ENCODE assay signal across 8 cellular contexts in the genomic region with DNA sequence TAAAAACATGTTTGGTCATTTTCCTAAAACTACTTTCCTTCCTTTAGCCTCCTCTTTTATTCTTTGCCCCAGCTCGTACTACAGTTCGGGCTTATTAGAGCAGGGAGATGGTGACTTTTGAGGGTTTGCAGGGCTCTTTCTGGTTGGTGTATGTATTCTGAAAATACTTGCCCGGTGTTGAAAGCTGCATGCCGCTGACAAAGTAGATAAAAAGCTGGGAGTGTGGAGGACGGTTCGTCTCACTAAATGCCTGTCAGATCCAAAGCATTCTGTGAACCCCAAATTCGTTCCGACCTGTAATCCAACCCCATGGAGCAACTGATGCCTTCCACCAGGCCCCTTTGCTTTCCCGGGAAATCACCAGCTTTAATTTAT. TPM values are rescaled to one million over a fixed set of nuclear protein-coding genes. Genes with fewer than 3 reads are reported as not detected.
DNase-seq lines count a peak whose midpoint lies in the region; ATAC-seq and TF ChIP-seq lines count a peak whose summit lies in the region.

No MANE protein-coding gene starts in this region.

- H3K4me3 ChIP-seq in iPS-18c (ENCODE audit: insufficient read depth, low read depth, low read length) (peak overlapping the region; percentile 71; the same call in 1 of the 2 replicates), stomach smooth muscle (ENCODE audit: low read length in 2 of 2) (peak overlapping the region; percentile 80 to 84)

- H3K36me3 Mint-ChIP-seq in activated CD8-positive, alpha-beta T cell treated with anti-CD3 and anti-CD28 coated beads, Interleukin-2, amount 10 ng/mL, durations not matched to agents 7 days and 5 days (ENCODE audit: low read depth), result peaks cover 8% of the 10 kb centered on the region

- H3K9me3 ChIP-seq in iPS-18c (ENCODE audit: control insufficient read depth, insufficient read depth, low read length), result no peaks in the 10 kb centered on the region
- no peaks in the 10 kb centered on the region for H3K9me3 ChIP-seq in stomach smooth muscle (ENCODE audit: control insufficient read depth in 2 of 2, low read length in 2 of 2)

- H3K9ac ChIP-seq in stomach smooth muscle (ENCODE audit: low read length in 2 of 2), result peak overlapping the region; percentile 81 to 86

- peaks cover 9% of the 10 kb centered on the region for H3K9me3 Mint-ChIP-seq in activated CD8-positive, alpha-beta T cell treated with anti-CD3 and anti-CD28 coated beads, Interleukin-2, amount 10 ng/mL, durations not matched to agents 7 days and 5 days (ENCODE audit: insufficient read depth)

- peak overlapping the region; percentile 51 for H3K4me3 Mint-ChIP-seq in activated CD8-positive, alpha-beta T cell treated with anti-CD3 and anti-CD28 coated beads, Interleukin-2, amount 10 ng/mL, durations not matched to agents 7 days and 5 days

- H3K27ac Mint-ChIP-seq in activated CD8-positive, alpha-beta T cell treated with anti-CD3 and anti-CD28 coated beads, Interleukin-2, amount 10 ng/mL, durations not matched to agents 7 days and 5 days, result no peak overlapping the region

- no peaks in the 10 kb centered on the region for H3K36me3 ChIP-seq in stomach smooth muscle (ENCODE audit: control insufficient read depth in 2 of 2, insufficient read depth in 2 of 2, low read length in 2 of 2)

- H3K27ac ChIP-seq in stomach smooth muscle (ENCODE audit: low read length), result peak overlapping the region; percentile 87

- peaks cover 36% of the 10 kb centered on the region for H3K4me1 Mint-ChIP-seq in activated CD8-positive, alpha-beta T cell treated with anti-CD3 and anti-CD28 coated beads, Interleukin-2, amount 10 ng/mL, durations not matched to agents 7 days and 5 days (ENCODE audit: low read depth)

- peaks cover 13% of the 10 kb centered on the region for H3K4me1 ChIP-seq in stomach smooth muscle (ENCODE audit: control insufficient read depth, insufficient read depth, low read length)

- CTCF ChIA-PET in activated CD8-positive, alpha-beta T cell treated with anti-CD3 and anti-CD28 coated beads, Interleukin-2, amount 10 ng/mL, durations not matched to agents 7 days and 5 days (lab: Charles Lee), result interaction anchor here (0.8 to 0.9 kb wide), 2 partner anchors 15 to 35 kb away, joined by 3 read pairs; no protein-coding TSS in a partner anchor

- ATAC-seq in activated CD8-positive, alpha-beta T cell treated with anti-CD3 and anti-CD28 coated beads, Interleukin-2, amount 10 ng/mL, durations not matched to agents 7 days and 5 days, result no peak
- no peak for ATAC-seq in HG03571 (IDR thresholded peaks at IDR 0.05; ENCODE audit: unreplicated experiment)
- no peak for ATAC-seq in GM18505 (IDR thresholded peaks at IDR 0.05; ENCODE audit: unreplicated experiment)

- TF ChIP-seq POLR2A in GM18505 (IDR thresholded peaks at IDR 0.05; ENCODE audit: borderline replicate concordance, extremely low read depth, insufficient read depth, insufficient read length), result no peak

- POLR2A ChIA-PET in activated CD8-positive, alpha-beta T cell treated with anti-CD3 and anti-CD28 coated beads, Interleukin-2, amount 10 ng/mL, durations not matched to agents 7 days and 5 days (lab: Charles Lee), result no interaction called here

- DNase-seq in NCI-H82 (lab: John Stamatoyannopoulos, UW) (peak; percentile 25), NCI-H82 treated with DMSO at 0.1 percent for 48 hours (lab: John Stamatoyannopoulos, UW; ENCODE audit: unreplicated experiment) (no peak), NCI-H1048 (lab: John Stamatoyannopoulos, UW) (no peak)
- no peak for DNase-seq in activated CD8-positive, alpha-beta T cell treated with anti-CD3 and anti-CD28 coated beads, Interleukin-2, amount 10 ng/mL, durations not matched to agents 7 days and 5 days

- peaks cover 53% of the 10 kb centered on the region for H3K27me3 Mint-ChIP-seq in activated CD8-positive, alpha-beta T cell treated with anti-CD3 and anti-CD28 coated beads, Interleukin-2, amount 10 ng/mL, durations not matched to agents 7 days and 5 days (ENCODE audit: low read depth)

- no peaks in the 10 kb centered on the region for H3K27me3 ChIP-seq in stomach smooth muscle (ENCODE audit: control insufficient read depth in 1 of 2, insufficient read depth in 2 of 2, low read length in 2 of 2)

RNA-seq across cellular contexts. Expression of a gene that starts 19.2 kb away (rescaled TPM):
- total RNA-seq in activated CD8-positive, alpha-beta T cell treated with anti-CD3 and anti-CD28 coated beads, Interleukin-2, amount 10 ng/mL, durations not matched to agents 7 days and 5 days, result under 1 TPM; 0.13 to 0.18 TPM
